In genomic region chr3:115790759-115791158, GRCh38 we compare ENCODE assay signal across 9 cellular contexts.
DNase-seq lines count a peak whose midpoint lies in the region; ATAC-seq and TF ChIP-seq lines count a peak whose summit lies in the region.
"Had no signal": no experiment of that assay in that cellular context is flagged by ENCODE, and none has a peak within 500 bp of the region (broad histone marks: within the 10 kb centered on the region; RNA-seq: fewer than 3 reads in every experiment).

No MANE protein-coding gene starts in this region.

- DNase-seq in NOMO-1 treated with DMSO at 0.1 percent for 48 hours (lab: John Stamatoyannopoulos, UW; ENCODE audit: unreplicated experiment) (peak; percentile 14), NOMO-1 (lab: John Stamatoyannopoulos, UW; ENCODE audit: unreplicated experiment in 2 of 2) (no peak), SJCRH30 (peak; percentile 53 to 60), amniotic stem cell (lab: John Stamatoyannopoulos, UW) (peak; percentile 85), omental fat pad (ENCODE audit: low spot score) (no peak)

- ATAC-seq in omental fat pad (ENCODE audit: low FRiP score) (peak; percentile 86), GM19328 (IDR thresholded peaks at IDR 0.05; ENCODE audit: unreplicated experiment) (no peak), GM18870 (IDR thresholded peaks at IDR 0.05; ENCODE audit: unreplicated experiment) (no peak), HG03439 (IDR thresholded peaks at IDR 0.05; ENCODE audit: unreplicated experiment) (no peak)

- H3K36me3 ChIP-seq in SJCRH30 = no peaks in the 10 kb centered on the region

- no peaks in the 10 kb centered on the region for H3K9me3 ChIP-seq in SJCRH30 (replicated peaks)

- no peak overlapping the region for H3K4me3 ChIP-seq in SJCRH30

- no peak for TF ChIP-seq CTCF in omental fat pad (IDR thresholded peaks at IDR 0.05)

- no peaks in the 10 kb centered on the region for H3K27me3 ChIP-seq in SJCRH30

- H3K4me1 ChIP-seq in SJCRH30 = peaks cover 3% of the 10 kb centered on the region; the same call in 1 of the 2 replicates

- peak overlapping the region; percentile 28 for H3K27ac ChIP-seq in SJCRH30
- H3K27ac ChIP-seq: C4-2B had no signal

Comparison
In these comparisons a context has a peak if more than half of its experiments do, and no peak if none do; other contexts are left out.
1. DNase-seq: peak in NOMO-1 treated with DMSO at 0.1 percent for 48 hours (single experiment), SJCRH30 (2 of 2) and amniotic stem cell (single experiment); none in NOMO-1 (0 of 2) and omental fat pad (single experiment).